ENCODE assay signal across 1 cellular context in genomic region chr5:67536892-67537291, GRCh38.
TF ChIP-seq lines count a peak whose summit lies in the region.

No MANE protein-coding gene starts in this region.

TF ChIP-seq in HepG2, 621 proteins besides CTCF, POLR2A, EP300 and RAD21 (continued from another document):
- TF ChIP-seq TCF12 (IDR thresholded peaks at IDR 0.05) (no peak), TCF12 (CRISPR knock-in tag; IDR thresholded peaks at IDR 0.05) (no peak), XBP1 (CRISPR knock-in tag; IDR thresholded peaks at IDR 0.05) (no peak)
